12 cellular contexts compared by ENCODE assay signal in the genomic region with DNA sequence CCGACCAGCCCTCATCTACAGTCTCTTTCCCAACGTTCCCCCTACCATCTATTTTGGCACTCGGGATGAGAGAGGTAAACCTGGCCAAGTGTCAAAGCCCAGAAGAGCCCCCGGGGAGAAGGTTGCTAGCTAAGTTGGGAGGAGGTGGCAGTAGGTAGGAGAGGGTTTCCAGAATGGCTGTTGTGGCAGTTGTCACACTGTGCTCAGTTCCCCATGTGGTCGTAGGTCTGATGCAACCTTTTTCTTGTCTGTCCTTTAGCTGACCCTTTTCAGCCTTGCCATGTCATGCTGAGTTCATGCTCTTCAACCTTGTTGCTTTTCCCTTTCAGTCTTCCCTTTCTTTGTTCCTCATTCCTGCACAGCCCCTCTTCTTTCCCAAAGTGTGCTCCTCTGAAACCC. TPM values are rescaled to one million over a fixed set of nuclear protein-coding genes. Genes with fewer than 3 reads are reported as not detected.
DNase-seq lines count a peak whose midpoint lies in the region; ATAC-seq and TF ChIP-seq lines count a peak whose summit lies in the region.
"Had no signal": no experiment of that assay in that cellular context is flagged by ENCODE, and none has a peak within 500 bp of the region (broad histone marks: within the 10 kb centered on the region; RNA-seq: fewer than 3 reads in every experiment).

No MANE protein-coding gene starts in this region.

- ATAC-seq in HG03521 (IDR thresholded peaks at IDR 0.05; ENCODE audit: unreplicated experiment) = no peak

- dilution Hi-C loops in mammary epithelial cell (cut with HindIII; ENCODE audit: low sequenced_read_pairs) = no loop called here

- BruUV-seq in Caco-2 (replicated peaks; lab: Mats Ljungman, UMichigan) = no TSS peak
- BruUV-seq in mammary epithelial cell (replicated peaks; lab: Mats Ljungman, UMichigan) = no TSS peak

- intact Hi-C loops in Caco-2 (cut with micrococcal nuclease; ENCODE audit: unreplicated experiment) (no loop called here), mammary epithelial cell (cut with micrococcal nuclease) (no loop called here), uterus (cut with DNase I; ENCODE audit: low total_unique reads) (no loop called here)

- peaks cover 6% of the 10 kb centered on the region for H3K36me3 ChIP-seq in Caco-2 (ENCODE audit: control insufficient read depth, insufficient read depth, low read length)
- peaks cover 28% of the 10 kb centered on the region for H3K36me3 ChIP-seq in mammary epithelial cell (ENCODE audit: insufficient read depth, low read length)
- H3K36me3 ChIP-seq in WERI-Rb-1 = peaks cover 84% of the 10 kb centered on the region
- H3K36me3 ChIP-seq in uterus = no peaks in the 10 kb centered on the region

- no peak overlapping the region for H3K4me3 ChIP-seq in Caco-2 (ENCODE audit: low read depth, low read length)
- no peak overlapping the region for H3K4me3 ChIP-seq in mammary epithelial cell (replicated peaks in 1 of 3; ENCODE audit: insufficient read depth in 1 of 3, low read depth in 2 of 3, low read length in 3 of 3)
- no peak overlapping the region for H3K4me3 ChIP-seq in WERI-Rb-1 (ENCODE audit: low read depth, low read length)
- H3K4me3 ChIP-seq in uterus = no peak overlapping the region
- H3K4me3 ChIP-seq: coronary artery, Peyer's patch had no signal

- H3K4me3 Mint-ChIP-seq in Caco-2 (ENCODE audit: unreplicated experiment) = no peak overlapping the region
- H3K4me3 Mint-ChIP-seq in mesothelial cell of epicardium = no peak overlapping the region
- H3K4me3 Mint-ChIP-seq: CD4-positive, CD25-positive, alpha-beta regulatory T cell had no signal

- TF ChIP-seq CTCF in Caco-2 (IDR thresholded peaks at IDR 0.05; ENCODE audit: insufficient read depth in 1 of 2, low read depth in 1 of 2, low read length in 1 of 2, severe bottlenecking in 1 of 2, unreplicated experiment in 1 of 2) = no peak
- no peak for TF ChIP-seq CTCF in mammary epithelial cell (conservative IDR thresholded peaks at IDR 0.05 in 1 of 2, IDR thresholded peaks at IDR 0.05 in 1 of 2; ENCODE audit: extremely low read depth in 1 of 2, insufficient read depth in 1 of 2, low read depth in 1 of 2, low read length in 2 of 2)
- TF ChIP-seq CTCF in mesothelial cell of epicardium (IDR thresholded peaks at IDR 0.05; ENCODE audit: unreplicated experiment) = no peak
- TF ChIP-seq CTCF in WERI-Rb-1 (IDR thresholded peaks at IDR 0.05; ENCODE audit: low read depth, low read length) = no peak
- TF ChIP-seq CTCF in uterus (IDR thresholded peaks at IDR 0.05) = no peak

- TF ChIP-seq POLR2A in uterus (IDR thresholded peaks at IDR 0.05) = no peak

- CTCF ChIA-PET in Caco-2 (lab: Charles Lee) = interaction anchor here (0.7 kb wide), 1 partner anchor 135 kb away, joined by 4 read pairs; no protein-coding TSS in a partner anchor
- CTCF ChIA-PET in mammary epithelial cell (lab: Charles Lee; ENCODE audit: low non-redundant PET) = no interaction called here

- H3K27ac Mint-ChIP-seq in Caco-2 (ENCODE audit: unreplicated experiment) (peak overlapping the region; percentile 38), mesothelial cell of epicardium (peak overlapping the region; percentile 35)

- H3K4me1 ChIP-seq in Caco-2 (no peaks in the 10 kb centered on the region), mammary epithelial cell (ENCODE audit: insufficient read depth, low read length) (peaks cover 27% of the 10 kb centered on the region), uterus (no peaks in the 10 kb centered on the region)
- H3K4me1 ChIP-seq: Peyer's patch had no signal

- H3K36me3 Mint-ChIP-seq in Caco-2 (ENCODE audit: insufficient read depth, unreplicated experiment) (peaks cover 49% of the 10 kb centered on the region), mesothelial cell of epicardium (peaks cover 58% of the 10 kb centered on the region)

- peak overlapping the region; percentile 58 for H3K9ac ChIP-seq in mammary epithelial cell (ENCODE audit: insufficient read depth, low read length)

- no peaks in the 10 kb centered on the region for H3K27me3 ChIP-seq in Caco-2 (replicated peaks; ENCODE audit: control insufficient read depth, insufficient read depth, low read length)
- no peaks in the 10 kb centered on the region for H3K27me3 ChIP-seq in mammary epithelial cell (ENCODE audit: insufficient read depth, low read length)
- H3K27me3 ChIP-seq in WERI-Rb-1 (ENCODE audit: insufficient read depth, low read depth, severe bottlenecking) = no peaks in the 10 kb centered on the region
- no peaks in the 10 kb centered on the region for H3K27me3 ChIP-seq in uterus
- H3K27me3 ChIP-seq: Peyer's patch had no signal

- H3K9me3 ChIP-seq in Caco-2 = no peaks in the 10 kb centered on the region
- H3K9me3 ChIP-seq in mammary epithelial cell (replicated peaks; ENCODE audit: insufficient read depth, low read length) = no peaks in the 10 kb centered on the region
- H3K9me3 ChIP-seq in WERI-Rb-1 (ENCODE audit: severe bottlenecking) = no peaks in the 10 kb centered on the region
- no peaks in the 10 kb centered on the region for H3K9me3 ChIP-seq in uterus
- H3K9me3 ChIP-seq: Peyer's patch had no signal

- H3K27me3 Mint-ChIP-seq in Caco-2 (ENCODE audit: insufficient read depth, unreplicated experiment) (no peaks in the 10 kb centered on the region), mesothelial cell of epicardium (ENCODE audit: low read depth) (no peaks in the 10 kb centered on the region)
- H3K27me3 Mint-ChIP-seq: CD4-positive, CD25-positive, alpha-beta regulatory T cell had no signal

- no peaks in the 10 kb centered on the region for H3K9me3 Mint-ChIP-seq in Caco-2 (ENCODE audit: unreplicated experiment)
- peaks cover 3% of the 10 kb centered on the region for H3K9me3 Mint-ChIP-seq in mesothelial cell of epicardium
- H3K9me3 Mint-ChIP-seq: CD4-positive, CD25-positive, alpha-beta regulatory T cell had no signal

- in situ Hi-C loops in mammary epithelial cell (cut with MboI; ENCODE audit: low sequenced_read_pairs in 2 of 2) = no loop called here

- WGBS in mammary epithelial cell (ENCODE audit: low coverage, missing lambda C conversion rate) = 14% methylated on average over 4 of the region's 5 CpGs

- H3K4me1 Mint-ChIP-seq in Caco-2 (ENCODE audit: low read depth, unreplicated experiment) (no peaks in the 10 kb centered on the region), mesothelial cell of epicardium (peaks cover 8% of the 10 kb centered on the region)

- peak overlapping the region; percentile 14 for H2AFZ ChIP-seq in mammary epithelial cell (ENCODE audit: low read depth, low read length)

- H3K27ac ChIP-seq in mammary epithelial cell (ENCODE audit: insufficient read depth, low read depth, low read length) (peak overlapping the region; percentile 92), WERI-Rb-1 (no peak overlapping the region), uterus (no peak overlapping the region)

- H3K4me2 ChIP-seq in mammary epithelial cell (ENCODE audit: insufficient read depth, low read depth, low read length) = peak overlapping the region; percentile 49

- peaks cover 7% of the 10 kb centered on the region for H3K79me2 ChIP-seq in mammary epithelial cell (ENCODE audit: insufficient read depth, low read length)

- H4K20me1 ChIP-seq in mammary epithelial cell (ENCODE audit: insufficient read depth, low read length) = no peaks in the 10 kb centered on the region

- POLR2A ChIA-PET in Caco-2 (lab: Charles Lee) = no interaction called here

- DNase-seq in Caco-2 (no peak), MV-4-11 (lab: John Stamatoyannopoulos, UW) (peak; percentile 95), mammary epithelial cell (peak; percentile 37), mesothelial cell of epicardium (ENCODE audit: low spot score in 2 of 2, unreplicated experiment in 2 of 2) (no peak), WERI-Rb-1 (no peak), NCI-H2196 (lab: John Stamatoyannopoulos, UW; ENCODE audit: unreplicated experiment) (no peak), uterus (no peak)
- DNase-seq: CD4-positive, CD25-positive, alpha-beta regulatory T cell; H7; Peyer's patch had no signal

RNA-seq across cellular contexts. Expression of gene TTLL4, which starts 34.5 kb away (rescaled TPM):
- 86.6 and 87.9 TPM in 2 replicates for total RNA-seq in Caco-2 (2022)
- total RNA-seq in mammary epithelial cell = 10 to 100 TPM; 31.3 to 47.3 TPM
- polyA plus RNA-seq in mammary epithelial cell = 34.2 TPM
- polyA minus RNA-seq in mammary epithelial cell = 96.9 TPM
- 54.8 to 65.5 TPM (median 61.8 TPM) in 3 replicates for total RNA-seq in mesothelial cell of epicardium
- total RNA-seq in uterus = 100 to 1,000 TPM in 1 of 4 donors, 10 to 100 TPM in 3; 13.1 to 117 (median 25.7) TPM

RNA-seq across cellular contexts. Expression of gene CYP27A1, which starts 36.8 kb away (rescaled TPM):
- total RNA-seq in Caco-2 (2022) (20.9 and 26.8 TPM in 2 replicates), mammary epithelial cell (10 to 100 TPM in 1 of 2 donors, under 1 TPM in 1; 0.16 to 14.5 TPM), mesothelial cell of epicardium (15.6 to 16.8 TPM (median 16.6 TPM) in 3 replicates), uterus (10 to 100 TPM in 2 of 4 donors, 1 to 10 TPM in 2; 4.1 to 15.7 (median 8.7) TPM)
- polyA plus RNA-seq in mammary epithelial cell = 0.40 TPM
- not detected for polyA minus RNA-seq in mammary epithelial cell
- total RNA-seq: CD4-positive, CD25-positive, alpha-beta regulatory T cell had no signal

Comparison
In these comparisons a context has a peak if more than half of its experiments do, and no peak if none do; other contexts are left out.
1. DNase-seq: peak in MV-4-11 (single experiment) and mammary epithelial cell (single experiment); none in Caco-2 (0 of 2), mesothelial cell of epicardium (0 of 2), WERI-Rb-1 (single experiment), NCI-H2196 (single experiment) and uterus (0 of 2).